ENCODE assay signal across 9 cellular contexts in genomic region chr1:42214447-42214871, GRCh38. TPM values are rescaled to one million over a fixed set of nuclear protein-coding genes. Genes with fewer than 3 reads are reported as not detected.
A peak's percentile ranks its signal among the peaks of the same experiment; 100 is the strongest.
DNase-seq lines count a peak whose midpoint lies in the region; ATAC-seq, FAIRE-seq and TF ChIP-seq lines count a peak whose summit lies in the region.
"Had no signal": no experiment of that assay in that cellular context is flagged by ENCODE, and none has a peak within 500 bp of the region (broad histone marks: within the 10 kb centered on the region; RNA-seq: fewer than 3 reads in every experiment).

No MANE protein-coding gene starts in this region.

- 0 out of 2 replicates have a peak overlapping the region, but pooled peaks have one; percentile 24 for H3K9ac ChIP-seq in HepG2 (ENCODE audit: insufficient read depth, low read depth, low read length)

- H2AFZ ChIP-seq in HepG2 (ENCODE audit: low read length) = no peak overlapping the region

- no peaks in the 10 kb centered on the region for H3K9me3 ChIP-seq in HepG2 (ENCODE audit: low read length)
- no peaks in the 10 kb centered on the region for H3K9me3 ChIP-seq in esophagus muscularis mucosa

- POLR2A ChIA-PET in MCF 10A (lab: Yijun Ruan, JAX) = interaction anchor here (0.7 to 2.3 kb wide), 17 partner anchors 8 to 553 kb away, joined by 3 to 13 read pairs (median 4); partner anchors contain the start of genes C1orf50, FOXJ3 and P3H1
- POLR2A ChIA-PET in HepG2 (lab: Yijun Ruan, JAX) = interaction anchor here (1.1 kb wide), 1 partner anchor 552 kb away, joined by 3 read pairs; the partner anchor contains the start of genes C1orf50 and P3H1

- peaks cover 46% of the 10 kb centered on the region for H3K4me1 ChIP-seq in HepG2 (ENCODE audit: insufficient read depth, low read length)
- peaks cover 16 to 28% (median 20%) of the 10 kb centered on the region in 4 donors for H3K4me1 ChIP-seq in esophagus muscularis mucosa

- no peak for TF ChIP-seq POLR2A in HepG2 (IDR thresholded peaks at IDR 0.05; ENCODE audit: insufficient read depth in 1 of 2, low read depth in 2 of 2, low read length in 2 of 2)
- TF ChIP-seq POLR2A in esophagus muscularis mucosa (IDR thresholded peaks at IDR 0.05; ENCODE audit: low read depth) = no peak

- no TSS peak for BruUV-seq in MCF 10A (replicated peaks; lab: Mats Ljungman, UMichigan)
- no TSS peak for BruUV-seq in HepG2 (replicated peaks; lab: Mats Ljungman, UMichigan)

- peak overlapping the region; percentile 45 for H3K4me2 ChIP-seq in HepG2 (ENCODE audit: low read depth, low read length)

- no peaks in the 10 kb centered on the region for H3K9me3 Mint-ChIP-seq in MCF 10A (ENCODE audit: unreplicated experiment)

- CTCF ChIA-PET in MCF 10A (lab: Yijun Ruan, JAX) (interaction anchor here (0.5 to 2.4 kb wide), 7 partner anchors 12 to 119 kb away, joined by 3 to 7 read pairs (median 4); no protein-coding TSS in a partner anchor), HepG2 (lab: Yijun Ruan, JAX; ENCODE audit: low intra/inter-chr PET ratio, low total read pairs) (no interaction called here)

- TF ChIP-seq RAD21 in HepG2 (CRISPR knock-in tag; IDR thresholded peaks at IDR 0.05) = no peak

- peaks cover 35% of the 10 kb centered on the region for H3K79me2 ChIP-seq in HepG2 (ENCODE audit: insufficient read depth, low read length)

- no peaks in the 10 kb centered on the region for H3K27me3 ChIP-seq in HepG2 (ENCODE audit: control insufficient read depth in 1 of 2, insufficient read depth in 2 of 2, low read length in 2 of 2)
- H3K27me3 ChIP-seq in dorsolateral prefrontal cortex = no peaks in the 10 kb centered on the region
- H3K27me3 ChIP-seq in esophagus muscularis mucosa = no peaks in the 10 kb centered on the region

- in situ Hi-C loops in HepG2 (cut with HindIII; ENCODE audit: extremely low pct_ligation_motif_present, low pct_unique_long_range_greater_than_20kb) = no loop called here

- peaks cover 6% of the 10 kb centered on the region for H3K36me3 Mint-ChIP-seq in MCF 10A (ENCODE audit: insufficient read depth, unreplicated experiment)

- H3K4me3 ChIP-seq in LNCaP clone FGC (ENCODE audit: low read depth, low read length) (peak overlapping the region; percentile 5; the same call in 1 of the 2 replicates), HepG2 (replicated peaks in 1 of 3; ENCODE audit: insufficient read depth in 1 of 3, low read depth in 2 of 3, low read length in 3 of 3) (no peak overlapping the region; a peak in 1 of 6 replicates), dorsolateral prefrontal cortex (no peak overlapping the region), esophagus muscularis mucosa (no peak overlapping the region)

- DNase-seq in AG09319 (ENCODE audit: extremely low read depth, low read depth) (peak; percentile 11), LNCaP clone FGC (ENCODE audit: low read depth) (peak; percentile 64), MCF 10A (ENCODE audit: unreplicated experiment) (peak; percentile 90), HepG2 (ENCODE audit: low spot score) (peak; percentile 87), dorsolateral prefrontal cortex (no peak), esophagus muscularis mucosa (ENCODE audit: extremely low spot score) (no peak), NCI-H128 (lab: John Stamatoyannopoulos, UW; ENCODE audit: unreplicated experiment) (no peak), NK-92 (lab: John Stamatoyannopoulos, UW; ENCODE audit: unreplicated experiment) (no peak)
- DNase-seq: stimulated activated naive CD8-positive, alpha-beta T cell treated with anti-CD3 and anti-CD28 coated beads, Interleukin-15, amount 100 ng/mL, for 72 hours had no signal

- TF ChIP-seq EP300 in HepG2 (IDR thresholded peaks at IDR 0.05; ENCODE audit: low read depth in 2 of 2, low read length in 2 of 2) = peak in 1 of 2 experiments; percentile 67; a peak in 2 of 4 replicates
- peak; percentile 41; the same call in 1 of the 2 replicates for TF ChIP-seq EP300 in HepG2 (CRISPR knock-in tag; IDR thresholded peaks at IDR 0.05; ENCODE audit: borderline replicate concordance)
- no peak for TF ChIP-seq EP300 in esophagus muscularis mucosa (IDR thresholded peaks at IDR 0.05)

- no peaks in the 10 kb centered on the region for H3K27me3 Mint-ChIP-seq in MCF 10A (ENCODE audit: insufficient read depth, unreplicated experiment)
- H3K27me3 Mint-ChIP-seq: stimulated activated naive CD8-positive, alpha-beta T cell treated with anti-CD3 and anti-CD28 coated beads, Interleukin-15, amount 100 ng/mL, for 72 hours had no signal

- peaks cover 3% of the 10 kb centered on the region; the same call in 1 of the 2 replicates for H4K20me1 ChIP-seq in HepG2 (ENCODE audit: insufficient read depth, low read length)

- 0% methylated on average over 1 of the region's 1 CpG for WGBS in HepG2 (ENCODE audit: low lambda C conversion rate)
- 4% methylated on average over 1 of the region's 1 CpG for WGBS in esophagus muscularis mucosa

- H3K27ac Mint-ChIP-seq in MCF 10A (ENCODE audit: low read depth, unreplicated experiment) = peak overlapping the region; percentile 20
- H3K27ac Mint-ChIP-seq: stimulated activated naive CD8-positive, alpha-beta T cell treated with anti-CD3 and anti-CD28 coated beads, Interleukin-15, amount 100 ng/mL, for 72 hours had no signal

- H3K27ac ChIP-seq in HepG2 (ENCODE audit: extremely low read length, insufficient read depth, low read length) (peak overlapping the region; percentile 46), dorsolateral prefrontal cortex (no peak overlapping the region), esophagus muscularis mucosa (replicated peaks in 1 of 4) (peak overlapping the region in 2 of 4 donors; percentile 10 to 29)

- no peak for TF ChIP-seq CTCF in AG09319 (IDR thresholded peaks at IDR 0.05; ENCODE audit: low read depth, low read length)
- no peak for TF ChIP-seq CTCF in LNCaP clone FGC (IDR thresholded peaks at IDR 0.05; ENCODE audit: control insufficient read depth, extremely low read depth, insufficient read depth)
- no peak for TF ChIP-seq CTCF in MCF 10A (IDR thresholded peaks at IDR 0.05; ENCODE audit: unreplicated experiment)
- no peak for TF ChIP-seq CTCF in HepG2 (CRISPR knock-in tag; IDR thresholded peaks at IDR 0.05)
- no peak for TF ChIP-seq CTCF in dorsolateral prefrontal cortex (IDR thresholded peaks at IDR 0.05 in 54 of 56, conservative IDR thresholded peaks at IDR 0.05 in 2 of 56; ENCODE audit: low read depth in 1 of 56, partially characterized antibody in 56 of 56)
- TF ChIP-seq CTCF in esophagus muscularis mucosa (IDR thresholded peaks at IDR 0.05) = no peak

- peak overlapping the region; percentile 28 for H3K4me3 Mint-ChIP-seq in MCF 10A (ENCODE audit: unreplicated experiment)
- H3K4me3 Mint-ChIP-seq: stimulated activated naive CD8-positive, alpha-beta T cell treated with anti-CD3 and anti-CD28 coated beads, Interleukin-15, amount 100 ng/mL, for 72 hours had no signal

- ATAC-seq in HepG2 = peak; percentile 99
- ATAC-seq: stimulated activated naive CD8-positive, alpha-beta T cell treated with anti-CD3 and anti-CD28 coated beads, Interleukin-15, amount 100 ng/mL, for 72 hours had no signal

- peak; percentile 96 for FAIRE-seq in HepG2 (lab: Jason Lieb, UNC)

- intact Hi-C loops in MCF 10A (cut with micrococcal nuclease) (loop anchor here (5.0 kb wide), 1 partner anchor 68 kb away; no protein-coding TSS in a partner anchor), HepG2 (cut with micrococcal nuclease; ENCODE audit: unreplicated experiment) (no loop called here), dorsolateral prefrontal cortex (cut with DNase I) (no loop called here), esophagus muscularis mucosa (cut with DNase I) (no loop called here)

- H3K4me1 Mint-ChIP-seq in MCF 10A (ENCODE audit: insufficient read depth, unreplicated experiment) = peaks cover 33% of the 10 kb centered on the region

- H3K36me3 ChIP-seq in HepG2 (replicated peaks in 1 of 2; ENCODE audit: control insufficient read depth in 1 of 2, insufficient read depth in 2 of 2, low read length in 2 of 2) = peaks cover 0 to 6% of the 10 kb centered on the region in 2 experiments; a peak in 2 of 5 replicates
- H3K36me3 ChIP-seq in esophagus muscularis mucosa = no peaks in the 10 kb centered on the region

TF ChIP-seq in HepG2, 621 proteins besides CTCF, POLR2A, EP300 and RAD21 (continues in another document):
- TF ChIP-seq MLLT10 (CRISPR knock-in tag; IDR thresholded peaks at IDR 0.05) (no peak), ARNTL (CRISPR knock-in tag; IDR thresholded peaks at IDR 0.05) (no peak)

RNA-seq across cellular contexts. Expression of gene GUCA2A, which starts 49.9 kb away (rescaled TPM):
- total RNA-seq in MCF 10A (2022) (not detected in 2 replicates), HepG2 (2016; rRNA removed; fragmentation: Illumina TruSeq; extraction: Trizol) (not detected in 2 replicates), dorsolateral prefrontal cortex (not detected), esophagus muscularis mucosa (not detected)
- total RNA-seq in HepG2 (2016; cell fraction: cytosol; rRNA removed; fragmentation: Illumina TruSeq; extraction: Trizol; ENCODE audit: low read depth) = not detected in 2 replicates
- total RNA-seq in HepG2 (2016; cell fraction: insoluble cytoplasmic fraction; rRNA removed; fragmentation: Illumina TruSeq; extraction: Trizol) = not detected in 2 replicates
- total RNA-seq in HepG2 (2016; cell fraction: membrane; rRNA removed; fragmentation: Illumina TruSeq; extraction: Trizol) = not detected in 2 replicates
- not detected in 2 replicates for total RNA-seq in HepG2 (2016; cell fraction: nucleus; rRNA removed; fragmentation: Illumina TruSeq; extraction: Trizol)
- polyA plus RNA-seq in HepG2 (2011; rRNA removed) = not detected in 2 replicates
- 0.13 TPM in 1 of 2 replicates, not detected in the other for polyA plus RNA-seq in HepG2 (2011; cell fraction: cytosol; rRNA removed)
- not detected in 2 replicates for polyA plus RNA-seq in HepG2 (2011; cell fraction: nucleus; rRNA removed)
- not detected in 2 replicates for polyA plus RNA-seq in HepG2 (2012)
- not detected in 2 replicates for polyA plus RNA-seq in HepG2 (2016; cell fraction: cytosol; fragmentation: Illumina TruSeq; extraction: Trizol; ENCODE audit: low read depth)
- polyA plus RNA-seq in HepG2 (2016; cell fraction: insoluble cytoplasmic fraction; fragmentation: Illumina TruSeq; extraction: Trizol; ENCODE audit: low read depth) = not detected in 2 replicates
- not detected in 2 replicates for polyA plus RNA-seq in HepG2 (2016; cell fraction: membrane; fragmentation: Illumina TruSeq; extraction: Trizol; ENCODE audit: low read depth)
- polyA plus RNA-seq in HepG2 (2016; cell fraction: nucleus; fragmentation: Illumina TruSeq; extraction: Trizol; ENCODE audit: insufficient read depth, low read depth) = not detected in 2 replicates
- not detected in 2 replicates for polyA minus RNA-seq in HepG2 (2011; rRNA and poly(A)+ RNA removed; ENCODE audit: low replicate concordance)
- polyA minus RNA-seq in HepG2 (2011; cell fraction: cytosol; rRNA and poly(A)+ RNA removed) = not detected in 2 replicates
- polyA minus RNA-seq in HepG2 (2011; cell fraction: nucleus; rRNA and poly(A)+ RNA removed) = not detected in 2 replicates

Comparison
In these comparisons a context has a peak if more than half of its experiments do, and no peak if none do; other contexts are left out.
1. DNase-seq: peak in AG09319 (single experiment), LNCaP clone FGC (single experiment), MCF 10A (single experiment) and HepG2 (single experiment); none in dorsolateral prefrontal cortex (0 of 10), esophagus muscularis mucosa (single experiment), NCI-H128 (single experiment) and NK-92 (single experiment).